In genomic region chr10:62079885-62080559, GRCh38 we compare ENCODE assay signal across 10 cellular contexts.
DNase-seq lines count a peak whose midpoint lies in the region; ATAC-seq lines count a peak whose summit lies in the region.
"Had no signal": no experiment of that assay in that cellular context is flagged by ENCODE, and none has a peak within 500 bp of the region (broad histone marks: within the 10 kb centered on the region; RNA-seq: fewer than 3 reads in every experiment).

No MANE protein-coding gene starts in this region.

- H3K27me3 ChIP-seq in ACC112 (ENCODE audit: insufficient read depth, low read length): no peaks in the 10 kb centered on the region

- H3K4me3 Mint-ChIP-seq in activated T-helper 2 cell treated with anti-CD3 and anti-CD28 coated beads, Interferon-gamma antibody, Interleukin-2, Interleukin-4, amounts not matched to agents 10 μg/mL and 5 μg/mL and 100 μg/mL, durations not matched to agents 14 hours and 24 hours and 36 hours (ENCODE audit: low read depth): no peak overlapping the region

- H3K36me3 Mint-ChIP-seq in activated T-helper 2 cell treated with anti-CD3 and anti-CD28 coated beads, Interferon-gamma antibody, Interleukin-2, Interleukin-4, amounts not matched to agents 10 μg/mL and 5 μg/mL and 100 μg/mL, durations not matched to agents 14 hours and 24 hours and 36 hours (ENCODE audit: low read depth): peaks cover 81% of the 10 kb centered on the region

- H3K36me3 ChIP-seq in ACC112 (ENCODE audit: insufficient read depth, low read length): peaks cover 18% of the 10 kb centered on the region

- H3K27ac Mint-ChIP-seq in activated T-helper 2 cell treated with anti-CD3 and anti-CD28 coated beads, Interferon-gamma antibody, Interleukin-2, Interleukin-4, amounts not matched to agents 10 μg/mL and 5 μg/mL and 100 μg/mL, durations not matched to agents 14 hours and 24 hours and 36 hours: peak overlapping the region; percentile 12

- no peaks in the 10 kb centered on the region for H3K9me3 Mint-ChIP-seq in activated T-helper 2 cell treated with anti-CD3 and anti-CD28 coated beads, Interferon-gamma antibody, Interleukin-2, Interleukin-4, amounts not matched to agents 10 μg/mL and 5 μg/mL and 100 μg/mL, durations not matched to agents 14 hours and 24 hours and 36 hours

- H3K27me3 Mint-ChIP-seq in activated T-helper 2 cell treated with anti-CD3 and anti-CD28 coated beads, Interferon-gamma antibody, Interleukin-2, Interleukin-4, amounts not matched to agents 10 μg/mL and 5 μg/mL and 100 μg/mL, durations not matched to agents 14 hours and 24 hours and 36 hours (ENCODE audit: low read depth): no peaks in the 10 kb centered on the region

- intact Hi-C loops in activated T-helper 2 cell treated with anti-CD3 and anti-CD28 coated beads, Interferon-gamma antibody, Interleukin-2, Interleukin-4, amounts not matched to agents 10 μg/mL and 5 μg/mL and 100 μg/mL, durations not matched to agents 14 hours and 24 hours and 36 hours (cut with micrococcal nuclease): loop anchor here (2.0 to 5.0 kb wide), 2 partner anchors 29 to 42 kb away; no protein-coding TSS in a partner anchor

- ATAC-seq in GM18907 (IDR thresholded peaks at IDR 0.05; ENCODE audit: unreplicated experiment) (peak; percentile 81), HG02938 (IDR thresholded peaks at IDR 0.05; ENCODE audit: unreplicated experiment) (peak; percentile 82)
- ATAC-seq: left lobe of liver had no signal

- H2AFZ ChIP-seq in ACC112 (ENCODE audit: low read length, unreplicated experiment): no peak overlapping the region

- peaks cover 27% of the 10 kb centered on the region for H3K79me2 ChIP-seq in ACC112 (ENCODE audit: control insufficient read depth, insufficient read depth, low read length, unreplicated experiment)

- H3K4me1 ChIP-seq in ACC112 (ENCODE audit: control insufficient read depth, insufficient read depth, low read length, unreplicated experiment): peaks cover 78% of the 10 kb centered on the region

- peaks cover 72% of the 10 kb centered on the region for H3K4me1 Mint-ChIP-seq in activated T-helper 2 cell treated with anti-CD3 and anti-CD28 coated beads, Interferon-gamma antibody, Interleukin-2, Interleukin-4, amounts not matched to agents 10 μg/mL and 5 μg/mL and 100 μg/mL, durations not matched to agents 14 hours and 24 hours and 36 hours (ENCODE audit: low read depth)

- DNase-seq in activated T-helper 2 cell treated with anti-CD3 and anti-CD28 coated beads, Interferon-gamma antibody, Interleukin-2, Interleukin-4, amounts not matched to agents 10 μg/mL and 5 μg/mL and 100 μg/mL, durations not matched to agents 14 hours and 24 hours and 36 hours (ENCODE audit: low spot score): no peak
- no peak for DNase-seq in HuH-7.5 (ENCODE audit: low spot score)
- no peak for DNase-seq in NOMO-1 treated with dmso at 0.1 percent for 144 hours (lab: John Stamatoyannopoulos, UW; ENCODE audit: unreplicated experiment)
- DNase-seq in NCI-H345 (lab: John Stamatoyannopoulos, UW): no peak
- DNase-seq in hypothalamus (lab: John Stamatoyannopoulos, UW): no peak
- DNase-seq: NCI-H510A treated with DMSO at 0.1 percent for 48 hours had no signal

- H3K27ac ChIP-seq in ACC112 (ENCODE audit: low read depth, low read length): peak overlapping the region; percentile 9; the same call in 1 of the 2 replicates

- H3K4me3 ChIP-seq in ACC112 (ENCODE audit: low read depth, low read length): no peak overlapping the region
